Comparison of ENCODE assay signal across 1 cellular context in genomic region chr2:112728029-112728362, GRCh38.
TF ChIP-seq lines count a peak whose summit lies in the region.

No MANE protein-coding gene starts in this region.

TF ChIP-seq in GM23338, 12 proteins besides CTCF, POLR2A, EP300 and RAD21 (continued from another document):
- TF ChIP-seq REST (IDR thresholded peaks at IDR 0.05; ENCODE audit: unreplicated experiment) (no peak), ZNF462 (CRISPR knock-in tag; IDR thresholded peaks at IDR 0.05) (no peak), JUNB (IDR thresholded peaks at IDR 0.05; ENCODE audit: unreplicated experiment) (no peak), NANOG (IDR thresholded peaks at IDR 0.05; ENCODE audit: borderline replicate concordance) (no peak), STAT1 (IDR thresholded peaks at IDR 0.05; ENCODE audit: unreplicated experiment) (no peak), ZNF114 (CRISPR knock-in tag; IDR thresholded peaks at IDR 0.05) (no peak), ZNF331 (CRISPR knock-in tag; IDR thresholded peaks at IDR 0.05; ENCODE audit: low read depth) (no peak), POLR2AphosphoS5 (IDR thresholded peaks at IDR 0.05; ENCODE audit: low read depth) (no peak), CREB1 (CRISPR knock-in tag; IDR thresholded peaks at IDR 0.05; ENCODE audit: low read depth) (no peak)
